8 cellular contexts compared by ENCODE assay signal in the genomic region with DNA sequence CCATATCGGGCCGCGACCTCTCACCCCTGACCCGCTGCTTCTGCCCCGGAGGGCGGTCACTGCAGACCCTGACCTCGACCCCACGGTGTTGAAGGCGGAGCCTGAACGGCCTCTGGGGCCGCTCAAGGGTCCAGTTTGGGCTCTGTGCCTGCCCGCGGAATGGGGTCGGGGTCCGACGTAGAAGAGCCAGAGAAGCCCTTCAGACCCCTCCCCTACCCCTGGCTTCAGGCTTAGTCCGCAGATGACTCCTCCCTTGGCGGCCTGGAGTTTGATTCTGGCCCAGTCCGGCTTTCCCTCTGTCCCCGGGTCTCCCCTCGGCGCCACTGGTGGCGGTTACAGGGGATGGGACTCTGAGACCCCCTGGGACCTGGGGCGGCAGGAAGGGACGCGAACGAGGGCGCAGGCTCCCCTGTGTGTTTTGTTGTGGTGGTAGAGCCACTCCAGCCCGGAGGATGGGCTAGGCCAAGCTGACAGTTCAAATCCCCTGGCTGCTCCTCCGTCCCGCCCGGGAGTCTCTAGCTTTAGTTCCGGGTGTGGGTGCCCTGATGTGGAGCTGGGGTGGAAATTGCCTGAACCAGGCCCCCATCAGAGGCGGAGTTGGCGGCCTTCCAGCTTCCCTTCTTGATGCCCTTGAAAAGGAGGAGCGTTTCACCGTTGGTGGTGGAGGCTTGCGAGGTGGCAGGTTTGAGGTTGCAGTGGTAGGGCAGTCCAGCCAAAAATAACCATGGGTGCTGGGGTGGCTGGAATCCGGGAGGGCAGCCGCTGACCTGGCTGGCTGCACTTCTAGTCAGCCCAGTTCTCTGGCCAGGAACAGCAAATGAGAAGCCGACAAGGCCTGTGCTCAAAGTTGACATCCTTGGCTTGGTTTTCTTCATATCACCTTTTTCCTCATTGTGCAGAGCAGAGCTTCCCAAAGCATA. TPM values are rescaled to one million over a fixed set of nuclear protein-coding genes. Genes with fewer than 3 reads are reported as not detected.
DNase-seq lines count a peak whose midpoint lies in the region; ATAC-seq, FAIRE-seq and TF ChIP-seq lines count a peak whose summit lies in the region.

No MANE protein-coding gene starts in this region.

- peaks cover 57% of the 10 kb centered on the region for H3K79me2 ChIP-seq in OCI-LY3 (ENCODE audit: low read length)

- peak overlapping the region; percentile 84 for H3K4me2 ChIP-seq in OCI-LY3 (ENCODE audit: low read length)

- no peaks in the 10 kb centered on the region for H3K27me3 ChIP-seq in CD4-positive, alpha-beta T cell (ENCODE audit: control insufficient read depth, insufficient read depth, low read length)
- H3K27me3 ChIP-seq in OCI-LY3 (ENCODE audit: low read depth, low read length) (no peaks in the 10 kb centered on the region), neuron (ENCODE audit: insufficient read depth, low read length) (no peaks in the 10 kb centered on the region)

- peak overlapping the region; percentile 94 for H3K4me3 Mint-ChIP-seq in CD4-positive, alpha-beta T cell

- H3K4me1 ChIP-seq in OCI-LY3 (ENCODE audit: low read length) (peaks cover 19% of the 10 kb centered on the region), neuron (ENCODE audit: insufficient read depth, low read length) (peaks cover 23% of the 10 kb centered on the region)

- POLR2A ChIA-PET in CD4-positive, alpha-beta T cell (lab: Charles Lee), result interaction anchor here (0.6 to 5.6 kb wide), 27 partner anchors 8 to 1024 kb away, joined by 3 to 61 read pairs (median 5); a partner anchor contains a TSS

- H2AFZ ChIP-seq in OCI-LY3 (ENCODE audit: low read depth, low read length) (no peak overlapping the region), neuron (ENCODE audit: low read depth, low read length) (peak overlapping the region; percentile 69)

- H3K27me3 Mint-ChIP-seq in CD4-positive, alpha-beta T cell, result no peaks in the 10 kb centered on the region

- DNase-seq in CD4-positive, alpha-beta T cell, result peak; percentile 45 to 83 (median 64)
- DNase-seq in H4 (ENCODE audit: low spot score) (peak; percentile 25), fibroblast of the conjunctiva (ENCODE audit: low read depth) (peak; percentile 20), substantia nigra (lab: John Stamatoyannopoulos, UW) (peak in 38 of 49 donors; percentile 9 to 83 (median 36)), urothelium cell line (ENCODE audit: low spot score) (no peak)
- DNase-seq in activated effector memory CD4-positive, alpha-beta T cell treated with Interleukin-2 at 50 U/mL for 16 hours, result peak; percentile 54

- peak overlapping the region; percentile 99 for H3K27ac Mint-ChIP-seq in CD4-positive, alpha-beta T cell

- TF ChIP-seq CTCF in CD4-positive, alpha-beta T cell (IDR thresholded peaks at IDR 0.05), result no peak
- TF ChIP-seq CTCF in OCI-LY3 (IDR thresholded peaks at IDR 0.05; ENCODE audit: low read depth, low read length), result no peak

- H3K9ac ChIP-seq in OCI-LY3 (ENCODE audit: low read length), result peak overlapping the region; percentile 91

- ATAC-seq in CD4-positive, alpha-beta T cell (ENCODE audit: poor library complexity), result peak; percentile 7

- H3K4me1 Mint-ChIP-seq in CD4-positive, alpha-beta T cell (ENCODE audit: low read depth), result peaks cover 48% of the 10 kb centered on the region

- peak overlapping the region; percentile 93 for H3K4me3 ChIP-seq in OCI-LY3 (ENCODE audit: low read length)
- peak overlapping the region; percentile 78 for H3K4me3 ChIP-seq in neuron (ENCODE audit: low read length)

- H3K9me3 Mint-ChIP-seq in CD4-positive, alpha-beta T cell, result no peaks in the 10 kb centered on the region

- H3K9me3 ChIP-seq in CD4-positive, alpha-beta T cell (ENCODE audit: control insufficient read depth, low read length), result no peaks in the 10 kb centered on the region
- H3K9me3 ChIP-seq in OCI-LY3 (ENCODE audit: insufficient read depth, low read length) (no peaks in the 10 kb centered on the region), neuron (ENCODE audit: low read length) (no peaks in the 10 kb centered on the region)

- CTCF ChIA-PET in CD4-positive, alpha-beta T cell (lab: Charles Lee), result interaction anchor here (0.6 to 2.1 kb wide), 3 partner anchors 15 to 754 kb away, joined by 3 to 9 read pairs (median 8); no protein-coding TSS in a partner anchor

- peaks cover 25% of the 10 kb centered on the region for H3K36me3 ChIP-seq in OCI-LY3 (replicated peaks; ENCODE audit: low read depth, low read length)
- peaks cover 27% of the 10 kb centered on the region for H3K36me3 ChIP-seq in neuron (ENCODE audit: insufficient read depth, low read length)

- FAIRE-seq in urothelium cell line (lab: Jason Lieb, UNC), result no peak

- peaks cover 45% of the 10 kb centered on the region for H4K20me1 ChIP-seq in OCI-LY3 (ENCODE audit: insufficient read depth, low read length)

- peak overlapping the region; percentile 95 for H3K27ac ChIP-seq in CD4-positive, alpha-beta T cell (ENCODE audit: low read depth, low read length)
- H3K27ac ChIP-seq in OCI-LY3 (ENCODE audit: low read length) (peak overlapping the region; percentile 54), substantia nigra (ENCODE audit: low read depth, low read length, poor library complexity, severe bottlenecking) (peak overlapping the region; percentile 91)

- intact Hi-C loops in CD4-positive, alpha-beta T cell (cut with DNase I, micrococcal nuclease), result loop anchor here (5.0 to 10.0 kb wide), 6 partner anchors 76 to 1029 kb away; a partner anchor contains a TSS

- peaks cover 53% of the 10 kb centered on the region for H3K36me3 Mint-ChIP-seq in CD4-positive, alpha-beta T cell (ENCODE audit: low read depth)

RNA-seq across cellular contexts. Expression of a gene that starts 0.6 kb away (rescaled TPM):
- total RNA-seq in CD4-positive, alpha-beta T cell, result 100 to 1,000 TPM; 275 to 293 TPM
- 46.1 and 54.9 TPM in 2 replicates for total RNA-seq in H4 (2014; rRNA removed; shearing (Covaris generic))
